ENCODE assay signal across 8 cellular contexts in the genomic region with DNA sequence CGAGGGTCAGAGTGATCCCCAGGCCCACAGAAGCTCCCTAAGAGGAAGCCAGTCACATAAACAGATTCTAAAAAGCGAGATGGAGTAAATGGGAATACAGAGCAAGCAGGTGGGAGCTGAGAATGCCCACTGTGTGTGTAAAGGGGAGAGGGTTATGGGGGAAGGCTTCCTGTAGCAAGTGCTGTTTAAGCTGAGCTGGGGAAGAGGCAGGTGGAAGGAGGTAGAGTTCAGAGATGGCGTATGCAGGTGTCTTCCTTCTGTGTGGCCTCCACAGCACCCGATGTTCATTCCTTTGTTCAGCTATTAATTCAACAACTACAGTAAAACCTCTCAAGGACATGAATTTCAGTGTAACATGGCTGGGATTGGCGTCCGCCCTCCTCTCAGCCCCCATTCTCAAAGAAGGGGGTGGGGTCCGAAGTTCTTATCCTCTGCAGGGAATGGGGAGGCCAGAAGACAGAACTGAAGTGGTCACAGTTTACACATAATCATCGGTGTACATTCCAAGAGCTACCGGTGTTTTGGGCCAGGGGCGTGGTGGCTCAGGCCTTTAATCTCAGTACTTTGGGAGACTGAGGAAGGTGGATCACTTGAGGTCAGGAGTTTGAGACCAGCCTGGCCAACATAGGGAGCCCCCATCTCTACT. TPM values are rescaled to one million over a fixed set of nuclear protein-coding genes. Genes with fewer than 3 reads are reported as not detected.
DNase-seq lines count a peak whose midpoint lies in the region; ATAC-seq and TF ChIP-seq lines count a peak whose summit lies in the region.

No MANE protein-coding gene starts in this region.

- ATAC-seq in HG03378 (IDR thresholded peaks at IDR 0.05; ENCODE audit: unreplicated experiment) (no peak), HG03108 (IDR thresholded peaks at IDR 0.05; ENCODE audit: unreplicated experiment) (no peak), GM21786 (IDR thresholded peaks at IDR 0.05; ENCODE audit: unreplicated experiment) (no peak)

- in situ Hi-C loops in G401 (cut with HindIII; ENCODE audit: low sequenced_read_pairs): no loop called here

- TF ChIP-seq CTCF in Peyer's patch (IDR thresholded peaks at IDR 0.05): no peak

- no peak for TF ChIP-seq POLR2A in Peyer's patch (IDR thresholded peaks at IDR 0.05)

- H3K9ac ChIP-seq in rectal smooth muscle tissue (ENCODE audit: low read length): no peak overlapping the region

- H3K9me3 ChIP-seq in Peyer's patch: no peaks in the 10 kb centered on the region
- no peaks in the 10 kb centered on the region for H3K9me3 ChIP-seq in esophagus (ENCODE audit: control insufficient read depth in 2 of 2, insufficient read depth in 1 of 2, low read depth in 1 of 2, low read length in 1 of 2)

- 42 to 53% methylated on average over 10 of the region's 10 CpGs for WGBS in esophagus, 2 donors

- H3K4me1 ChIP-seq in Peyer's patch: peaks cover 0 to 27% (median 5%) of the 10 kb centered on the region in 4 donors
- H3K4me1 ChIP-seq in esophagus (ENCODE audit: control insufficient read depth in 2 of 2, insufficient read depth in 2 of 2, low read length in 1 of 2): peaks cover 5 to 11% of the 10 kb centered on the region in 2 donors
- peaks cover 20% of the 10 kb centered on the region for H3K4me1 ChIP-seq in rectal smooth muscle tissue (ENCODE audit: control insufficient read depth, insufficient read depth, low read length)

- peak; percentile 45 for DNase-seq in G401 (ENCODE audit: low spot score)
- no peak for DNase-seq in Peyer's patch
- DNase-seq in activated CD8-positive, alpha-beta memory T cell treated with anti-CD3 and anti-CD28 coated beads for 24 hours: no peak

- H3K27me3 ChIP-seq in Peyer's patch: no peaks in the 10 kb centered on the region
- H3K27me3 ChIP-seq in esophagus (ENCODE audit: control insufficient read depth in 1 of 2, insufficient read depth in 2 of 2, low read length in 2 of 2): no peaks in the 10 kb centered on the region
- no peaks in the 10 kb centered on the region for H3K27me3 ChIP-seq in rectal smooth muscle tissue (ENCODE audit: control insufficient read depth, insufficient read depth, low read length)

- H3K27ac ChIP-seq in Peyer's patch (peak overlapping the region in 2 of 4 donors; percentile 85 to 93), esophagus (ENCODE audit: low read depth in 2 of 2, low read length in 1 of 2) (peak overlapping the region; percentile 1 to 10), rectal smooth muscle tissue (ENCODE audit: low read depth, low read length) (peak overlapping the region; percentile 92)

- H3K36me3 ChIP-seq in Peyer's patch: peaks cover 0 to 5% (median 0%) of the 10 kb centered on the region in 3 donors
- H3K36me3 ChIP-seq in esophagus (ENCODE audit: control insufficient read depth in 2 of 2, insufficient read depth in 2 of 2, low read length in 1 of 2): no peaks in the 10 kb centered on the region
- no peaks in the 10 kb centered on the region for H3K36me3 ChIP-seq in rectal smooth muscle tissue (ENCODE audit: control insufficient read depth, insufficient read depth, low read length)

- H3K4me3 ChIP-seq in Peyer's patch (peak overlapping the region; percentile 81 to 97 (median 86)), esophagus (ENCODE audit: low read depth in 1 of 2, low read length in 2 of 2) (peak overlapping the region; percentile 80 to 86), rectal smooth muscle tissue (ENCODE audit: low read length) (peak overlapping the region; percentile 89)

RNA-seq across cellular contexts. Expression of gene EEF2K, which starts 1.8 kb away (rescaled TPM):
- 18.6 and 22.0 TPM in 2 replicates for total RNA-seq in G401 (2014; rRNA removed; shearing (Covaris generic))
- total RNA-seq in Peyer's patch: 10 to 100 TPM; 26.9 to 46.4 (median 36.1) TPM
- 1 to 10 TPM; 4.6 to 6.9 TPM for polyA plus RNA-seq in esophagus

RNA-seq across cellular contexts. Expression of gene SDR42E2, which starts 45.5 kb away (rescaled TPM):
- not detected in 2 replicates for total RNA-seq in G401 (2014; rRNA removed; shearing (Covaris generic))
- not detected for total RNA-seq in Peyer's patch
- under 1 TPM in 1 of 2 donors, not detected in 1; 0.04 TPM for polyA plus RNA-seq in esophagus
